ENCODE assay signal across 10 cellular contexts in the genomic region with DNA sequence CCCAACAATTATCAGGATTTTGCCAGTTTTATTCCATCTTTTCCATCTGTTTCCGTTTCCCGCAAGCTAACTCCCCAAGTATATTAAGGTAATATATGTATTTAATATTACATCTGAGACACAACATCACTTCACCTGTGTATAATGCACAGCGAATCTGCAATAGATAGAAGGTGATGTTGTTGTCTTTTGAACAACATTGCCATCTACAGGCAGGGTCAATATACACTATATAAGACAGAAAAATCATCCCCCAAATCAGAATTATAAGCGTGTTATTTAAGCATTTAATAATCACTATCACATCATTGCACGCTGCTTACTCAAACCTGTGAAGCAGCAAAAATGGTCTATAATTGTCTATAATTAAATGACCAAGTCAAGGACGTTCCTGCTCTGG.
DNase-seq lines count a peak whose midpoint lies in the region; ATAC-seq and TF ChIP-seq lines count a peak whose summit lies in the region.
"Had no signal": no experiment of that assay in that cellular context is flagged by ENCODE, and none has a peak within 500 bp of the region (broad histone marks: within the 10 kb centered on the region; RNA-seq: fewer than 3 reads in every experiment).

No MANE protein-coding gene starts in this region.

- H2AFZ ChIP-seq in Loucy (ENCODE audit: low read length), result no peak overlapping the region

- H3K4me1 ChIP-seq in Loucy (ENCODE audit: insufficient read depth, low read length, poor library complexity, severe bottlenecking), result no peaks in the 10 kb centered on the region

- TF ChIP-seq CTCF in Loucy (conservative IDR thresholded peaks at IDR 0.05; ENCODE audit: low read length), result peak; percentile 37
- TF ChIP-seq CTCF in astrocyte of the spinal cord (IDR thresholded peaks at IDR 0.05; ENCODE audit: low read depth, low read length), result peak; percentile 22

- in situ Hi-C loops in astrocyte of the spinal cord (cut with HindIII; ENCODE audit: low sequenced_read_pairs), result no loop called here

- H3K27me3 ChIP-seq in Loucy (ENCODE audit: insufficient read depth, low read length, poor library complexity, severe bottlenecking), result no peaks in the 10 kb centered on the region
- H3K27me3 ChIP-seq: ovary had no signal

- H3K4me2 ChIP-seq in Loucy (ENCODE audit: low read depth, low read length, poor library complexity, severe bottlenecking), result no peak overlapping the region

- no peaks in the 10 kb centered on the region for H3K9me3 ChIP-seq in Loucy (ENCODE audit: insufficient read depth, low read depth, low read length)
- H3K9me3 ChIP-seq: ovary had no signal

- H3K9ac ChIP-seq in Loucy (ENCODE audit: low read depth, low read length, poor library complexity, severe bottlenecking), result no peak overlapping the region

- DNase-seq in GF-D8 (lab: John Stamatoyannopoulos, UW) (peak; percentile 0), astrocyte of the spinal cord (ENCODE audit: low read depth, low spot score) (peak; percentile 3), medulla oblongata (ENCODE audit: extremely low spot score) (peak; percentile 23), left lobe of liver (ENCODE audit: low spot score) (no peak)
- DNase-seq in stimulated activated naive CD4-positive, alpha-beta T cell treated with Interleukin-2 at 50 U/mL for 16 hours (lab: John Stamatoyannopoulos, UW), result no peak
- DNase-seq: ovary had no signal

- H3K36me3 ChIP-seq in Loucy (ENCODE audit: insufficient read depth, low read length), result no peaks in the 10 kb centered on the region
- H3K36me3 ChIP-seq: ovary had no signal

- H3K9me2 ChIP-seq in Loucy (replicated peaks; ENCODE audit: low read depth, low read length), result no peaks in the 10 kb centered on the region

- H3F3A ChIP-seq in Loucy (ENCODE audit: low read depth), result no peaks in the 10 kb centered on the region

- H4K20me1 ChIP-seq in Loucy (ENCODE audit: insufficient read depth, low read length, poor library complexity, severe bottlenecking), result no peaks in the 10 kb centered on the region

- no peaks in the 10 kb centered on the region for H3K79me2 ChIP-seq in Loucy (ENCODE audit: insufficient read depth, low read length)

- H3K4me3 ChIP-seq in Loucy (ENCODE audit: low read length, poor library complexity, severe bottlenecking) (no peak overlapping the region), astrocyte of the spinal cord (ENCODE audit: low read depth, low read length) (no peak overlapping the region)
- H3K4me3 ChIP-seq: ovary had no signal

- ATAC-seq in HG03039 (IDR thresholded peaks at IDR 0.05; ENCODE audit: unreplicated experiment) (no peak), GM18873 (IDR thresholded peaks at IDR 0.05; ENCODE audit: low FRiP score, unreplicated experiment) (no peak), left lobe of liver (no peak)
- ATAC-seq: stimulated activated effector memory CD8-positive, alpha-beta T cell treated with anti-CD3 and anti-CD28 coated beads, Interleukin-12 subunit alpha, Interleukin-12 subunit beta, amount 100 ng/mL, for 72 hours had no signal

Comparison
In these comparisons a context has a peak if more than half of its experiments do, and no peak if none do; other contexts are left out.
1. DNase-seq: peak in GF-D8 (single experiment), astrocyte of the spinal cord (single experiment) and medulla oblongata (single experiment); none in stimulated activated naive CD4-positive, alpha-beta T cell treated with Interleukin-2 at 50 U/mL for 16 hours (single experiment) and left lobe of liver (single experiment).